In genomic region chr3:195357797-195358196, GRCh38 we compare ENCODE assay signal across 7 cellular contexts.
DNase-seq lines count a peak whose midpoint lies in the region; ATAC-seq and TF ChIP-seq lines count a peak whose summit lies in the region.
"Not testable (repeated sequence)": the region's sequence is repeated elsewhere in the genome, so short reads cannot be mapped to it uniquely, and the experiment has no call there.

No MANE protein-coding gene starts in this region.

- H3K9me3 ChIP-seq in CD4-positive, alpha-beta T cell (ENCODE audit: control insufficient read depth, low read length); endodermal cell (ENCODE audit: control insufficient read depth, low read length): not testable (repeated sequence)

- WGBS in endodermal cell (ENCODE audit: insufficient coverage in 1 of 2, insufficient read length in 1 of 2), 2 experiments = 33 to 55% methylated on average over 1 to 2 of the region's 2 CpGs

- H3K9ac ChIP-seq in endodermal cell (ENCODE audit: extremely low read depth, low read length, poor library complexity, severe bottlenecking) = not testable (repeated sequence)

- not testable (repeated sequence) for H3K9me3 Mint-ChIP-seq in CD4-positive, alpha-beta T cell; activated naive CD8-positive, alpha-beta T cell (ENCODE audit: low read depth); endodermal cell; naive thymus-derived CD8-positive, alpha-beta T cell; osteocyte (ENCODE audit: unreplicated experiment)
- peaks cover 13% of the 10 kb centered on the region for H3K9me3 Mint-ChIP-seq in WTC11

- H3K27ac Mint-ChIP-seq in CD4-positive, alpha-beta T cell = peak overlapping the region; percentile 22
- H3K27ac Mint-ChIP-seq in WTC11 (peak overlapping the region; percentile 41; the same call in 1 of the 2 replicates), endodermal cell (peak overlapping the region; percentile 60), osteocyte (ENCODE audit: unreplicated experiment) (peak overlapping the region; percentile 6)
- H3K27ac Mint-ChIP-seq in activated naive CD8-positive, alpha-beta T cell = peak overlapping the region; percentile 35
- peak overlapping the region in 7 of 10 donors; percentile 2 to 39 (median 22) for H3K27ac Mint-ChIP-seq in naive thymus-derived CD8-positive, alpha-beta T cell

- not testable (repeated sequence) for H3K27ac ChIP-seq in CD4-positive, alpha-beta T cell (ENCODE audit: low read depth, low read length); endodermal cell (ENCODE audit: low read depth, low read length)

- H3K27me3 Mint-ChIP-seq in CD4-positive, alpha-beta T cell; WTC11 (ENCODE audit: low read depth); activated naive CD8-positive, alpha-beta T cell; endodermal cell (ENCODE audit: insufficient read depth); naive thymus-derived CD8-positive, alpha-beta T cell; osteocyte (ENCODE audit: unreplicated experiment): not testable (repeated sequence)

- not testable (repeated sequence) for H3K27me3 ChIP-seq in CD4-positive, alpha-beta T cell (ENCODE audit: control insufficient read depth, insufficient read depth, low read length); endodermal cell (ENCODE audit: control insufficient read depth, insufficient read depth, low read length, poor library complexity, severe bottlenecking)

- not testable (repeated sequence) for DNase-seq in CD4-positive, alpha-beta T cell; WTC11 (ENCODE audit: low spot score); naive thymus-derived CD8-positive, alpha-beta T cell; osteocyte (ENCODE audit: extremely low spot score, unreplicated experiment)
- DNase-seq in NCI-H524 (lab: John Stamatoyannopoulos, UW) = peak; percentile 16 to 62
- peak; percentile 57 for DNase-seq in endodermal cell

- not testable (repeated sequence) for ATAC-seq in CD4-positive, alpha-beta T cell (ENCODE audit: poor library complexity); WTC11; naive thymus-derived CD8-positive, alpha-beta T cell

- not testable (repeated sequence) for H3K4me1 ChIP-seq in endodermal cell (ENCODE audit: control insufficient read depth, insufficient read depth, low read length)

- CTCF ChIA-PET in CD4-positive, alpha-beta T cell (lab: Charles Lee) = not testable (repeated sequence)
- CTCF ChIA-PET in WTC11 (lab: Charles Lee) = interaction anchor here (1.2 to 1.7 kb wide), 2 partner anchors 87 to 251 kb away, joined by 4 to 5 read pairs; partner anchors contain the start of gene XXYLT1

- H3K4me3 ChIP-seq in endodermal cell (ENCODE audit: low read length) = not testable (repeated sequence)

- intact Hi-C loops in CD4-positive, alpha-beta T cell (cut with DNase I, micrococcal nuclease) = not testable (repeated sequence)

- H3K36me3 ChIP-seq in endodermal cell (ENCODE audit: control insufficient read depth, insufficient read depth, low read length) = peaks cover 26% of the 10 kb centered on the region

- H3K4me1 Mint-ChIP-seq in CD4-positive, alpha-beta T cell (ENCODE audit: low read depth) = peaks cover 49% of the 10 kb centered on the region
- H3K4me1 Mint-ChIP-seq in WTC11 (peaks cover 25% of the 10 kb centered on the region), endodermal cell (peaks cover 50% of the 10 kb centered on the region), osteocyte (ENCODE audit: unreplicated experiment) (peaks cover 14% of the 10 kb centered on the region)
- peaks cover 55% of the 10 kb centered on the region for H3K4me1 Mint-ChIP-seq in activated naive CD8-positive, alpha-beta T cell (ENCODE audit: low read depth)
- peaks cover 33 to 66% (median 52%) of the 10 kb centered on the region in 4 donors for H3K4me1 Mint-ChIP-seq in naive thymus-derived CD8-positive, alpha-beta T cell

- H3K4me3 Mint-ChIP-seq in CD4-positive, alpha-beta T cell; WTC11; activated naive CD8-positive, alpha-beta T cell; naive thymus-derived CD8-positive, alpha-beta T cell; osteocyte (ENCODE audit: unreplicated experiment): not testable (repeated sequence)
- peak overlapping the region; percentile 28 for H3K4me3 Mint-ChIP-seq in endodermal cell

- TF ChIP-seq CTCF in CD4-positive, alpha-beta T cell (IDR thresholded peaks at IDR 0.05); WTC11 (IDR thresholded peaks at IDR 0.05); endodermal cell (conservative IDR thresholded peaks at IDR 0.05); osteocyte (IDR thresholded peaks at IDR 0.05): not testable (repeated sequence)

- POLR2A ChIA-PET in CD4-positive, alpha-beta T cell (lab: Charles Lee); WTC11 (lab: Charles Lee); naive thymus-derived CD8-positive, alpha-beta T cell (lab: Charles Lee): not testable (repeated sequence)

- H3K36me3 Mint-ChIP-seq in CD4-positive, alpha-beta T cell (ENCODE audit: low read depth) = peaks cover 53% of the 10 kb centered on the region
- H3K36me3 Mint-ChIP-seq in WTC11; osteocyte (ENCODE audit: unreplicated experiment): not testable (repeated sequence)
- H3K36me3 Mint-ChIP-seq in activated naive CD8-positive, alpha-beta T cell = peaks cover 16% of the 10 kb centered on the region
- peaks cover 22% of the 10 kb centered on the region for H3K36me3 Mint-ChIP-seq in endodermal cell (ENCODE audit: low read depth)
- peaks cover 0 to 59% (median 10%) of the 10 kb centered on the region in 3 donors for H3K36me3 Mint-ChIP-seq in naive thymus-derived CD8-positive, alpha-beta T cell

Comparison
In these comparisons a context has a peak if more than half of its experiments do, and no peak if none do; other contexts are left out.
1. H3K27ac Mint-ChIP-seq: peak in every context shown above with its lines; median percentile 60 in endodermal cell; 41 in WTC11; 35 in activated naive CD8-positive, alpha-beta T cell; 22 in CD4-positive, alpha-beta T cell; 22 in naive thymus-derived CD8-positive, alpha-beta T cell; 6 in osteocyte.